Comparison of ENCODE assay signal across 8 cellular contexts in the genomic region with DNA sequence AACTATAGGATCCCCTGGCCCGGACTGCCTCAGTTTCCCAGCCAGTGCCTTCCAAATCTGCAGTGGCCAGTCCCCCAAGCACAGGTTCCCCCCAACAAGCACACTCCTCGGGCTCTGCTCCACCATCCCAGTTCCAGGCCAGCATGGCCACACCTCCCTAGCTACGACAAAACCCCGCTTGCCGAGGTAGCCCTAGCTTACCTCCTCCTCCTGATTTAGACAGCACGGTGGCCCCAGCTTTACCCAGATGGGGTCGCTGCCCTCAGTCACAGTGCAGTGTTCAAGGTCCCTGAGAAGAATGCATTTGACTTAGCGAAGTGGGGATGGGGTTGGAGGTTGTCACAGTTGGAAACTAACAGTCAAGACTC. TPM values are rescaled to one million over a fixed set of nuclear protein-coding genes. Genes with fewer than 3 reads are reported as not detected.
DNase-seq lines count a peak whose midpoint lies in the region; ATAC-seq and TF ChIP-seq lines count a peak whose summit lies in the region.

No MANE protein-coding gene starts in this region.

- WGBS in heart left ventricle, 4 donors = 17 to 39% (median 23%) methylated on average over 2 to 8 of the region's 8 CpGs
- 26% methylated on average over 8 of the region's 8 CpGs for WGBS in urinary bladder

- H3K4me3 ChIP-seq in heart left ventricle = peak overlapping the region; percentile 38 to 96 (median 62)
- peak overlapping the region in 2 of 3 donors; percentile 76 to 79 for H3K4me3 ChIP-seq in breast epithelium
- H3K4me3 ChIP-seq in urinary bladder (ENCODE audit: low read depth, low read length) = peak overlapping the region; percentile 73

- TF ChIP-seq CTCF in heart left ventricle (IDR thresholded peaks at IDR 0.05) (no peak), breast epithelium (IDR thresholded peaks at IDR 0.05) (no peak)

- H3K4me1 ChIP-seq in heart left ventricle = peaks cover 0 to 25% (median 9%) of the 10 kb centered on the region in 12 donors
- no peaks in the 10 kb centered on the region for H3K4me1 ChIP-seq in breast epithelium
- H3K4me1 ChIP-seq in urinary bladder (ENCODE audit: insufficient read depth) = no peaks in the 10 kb centered on the region

- H3K9me3 ChIP-seq in heart left ventricle = no peaks in the 10 kb centered on the region
- no peaks in the 10 kb centered on the region for H3K9me3 ChIP-seq in breast epithelium

- TF ChIP-seq POLR2A in heart left ventricle (IDR thresholded peaks at IDR 0.05) (no peak), breast epithelium (IDR thresholded peaks at IDR 0.05) (no peak)

- DNase-seq in heart left ventricle (no peak), cardiac septum (ENCODE audit: low spot score) (no peak), breast epithelium (ENCODE audit: low spot score in 2 of 2) (peak in 1 of 2 donors; percentile 28), mesenteric fat pad (ENCODE audit: low spot score) (peak; percentile 86), T-helper 9 cell (no peak)

- ATAC-seq in heart left ventricle = peak in 2 of 4 donors; percentile 0
- ATAC-seq in HG02973 (IDR thresholded peaks at IDR 0.05; ENCODE audit: unreplicated experiment) = no peak
- no peak for ATAC-seq in GM18909 (IDR thresholded peaks at IDR 0.05; ENCODE audit: poor library complexity, unreplicated experiment)

- intact Hi-C loops in heart left ventricle (cut with DNase I) (loop anchor here in 7 of 10 donors (2.0 to 10.0 kb wide), 7 partner anchors 91 to 231 kb away; a partner anchor contains a TSS), cardiac septum (cut with DNase I) (loop anchor here (5.0 kb wide), 2 partner anchors 124 to 174 kb away; a partner anchor contains a TSS), breast epithelium (cut with DNase I; ENCODE audit: low total_unique reads) (loop anchor here (10.0 kb wide), 1 partner anchor 191 kb away; no protein-coding TSS in a partner anchor)

- H3K27ac ChIP-seq in heart left ventricle = peak overlapping the region in 7 of 12 donors; percentile 76 to 87 (median 82)
- H3K27ac ChIP-seq in breast epithelium = peak overlapping the region; percentile 64 to 83
- H3K27ac ChIP-seq in urinary bladder (ENCODE audit: low read depth) = no peak overlapping the region

- H3K27me3 ChIP-seq in heart left ventricle (no peaks in the 10 kb centered on the region), breast epithelium (no peaks in the 10 kb centered on the region)

- H3K36me3 ChIP-seq in heart left ventricle = peaks cover 0 to 4% (median 0%) of the 10 kb centered on the region in 9 donors
- H3K36me3 ChIP-seq in breast epithelium = no peaks in the 10 kb centered on the region
- H3K36me3 ChIP-seq in urinary bladder (ENCODE audit: insufficient read depth) = no peaks in the 10 kb centered on the region

RNA-seq across cellular contexts. Expression of a gene that starts 40.8 kb away (rescaled TPM):
- 10 to 100 TPM; 11.9 to 60.4 (median 26.0) TPM for total RNA-seq in heart left ventricle
- 10 to 100 TPM in 1 of 2 donors, 1 to 10 TPM in 1; 7.1 to 14.9 TPM for polyA plus RNA-seq in heart left ventricle
- 28.7 TPM for total RNA-seq in cardiac septum
- 10 to 100 TPM; 13.4 to 44.8 (median 26.2) TPM for total RNA-seq in breast epithelium
- total RNA-seq in mesenteric fat pad = 5.6 TPM
- total RNA-seq in urinary bladder = 58.0 TPM
- polyA plus RNA-seq in urinary bladder = 22.0 TPM
